Comparison of ENCODE assay signal across 25 cellular contexts in the genomic region with DNA sequence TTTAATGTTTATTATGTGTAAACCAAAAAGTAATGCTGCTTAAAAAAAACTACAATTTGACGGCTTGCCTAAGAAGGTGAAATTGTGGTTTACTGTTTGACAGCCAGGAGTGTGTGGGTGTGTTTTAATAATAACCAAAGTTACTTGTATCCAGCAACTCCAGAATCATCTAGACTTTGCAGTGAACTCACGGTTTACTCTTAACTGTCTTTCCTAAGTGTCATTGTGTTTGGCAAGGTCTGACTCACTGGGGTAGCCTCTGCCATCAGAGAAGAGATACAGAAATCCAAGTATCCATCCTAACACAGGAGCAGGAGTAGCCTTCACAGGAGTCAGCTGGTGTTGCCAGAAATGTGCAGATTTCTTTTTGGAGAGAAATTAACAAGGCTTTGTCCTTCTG.
"Had no signal": no experiment of that assay in that cellular context is flagged by ENCODE, and none has a peak within 500 bp of the region (broad histone marks: within the 10 kb centered on the region; RNA-seq: fewer than 3 reads in every experiment).

No MANE protein-coding gene starts in this region.

- H3K27ac ChIP-seq: dorsolateral prefrontal cortex, esophagus muscularis mucosa, gastroesophageal sphincter, heart left ventricle, pancreas, psoas muscle, tibial artery had no signal

- H3K9me3 Mint-ChIP-seq: activated naive CD8-positive, alpha-beta T cell treated with anti-CD3 and anti-CD28 coated beads for 36 hours; effector memory CD8-positive, alpha-beta T cell; nephron progenitor cell had no signal

- H3K27ac Mint-ChIP-seq: activated naive CD8-positive, alpha-beta T cell treated with anti-CD3 and anti-CD28 coated beads for 36 hours; effector memory CD8-positive, alpha-beta T cell; nephron progenitor cell; stimulated activated naive CD8-positive, alpha-beta T cell treated with anti-CD3 and anti-CD28 coated beads, Interleukin-15, amount 100 ng/mL, for 72 hours had no signal

- H3K27me3 Mint-ChIP-seq: activated naive CD8-positive, alpha-beta T cell treated with anti-CD3 and anti-CD28 coated beads for 36 hours; effector memory CD8-positive, alpha-beta T cell; stimulated activated naive CD8-positive, alpha-beta T cell treated with anti-CD3 and anti-CD28 coated beads, Interleukin-15, amount 100 ng/mL, for 72 hours had no signal

- FAIRE-seq: colon, endothelial cell of umbilical vein, pancreas had no signal

- H3K4me1 ChIP-seq: esophagus muscularis mucosa, gastroesophageal sphincter, pancreas, psoas muscle had no signal

- DNase-seq: activated CD4-positive, alpha-beta T cell treated with anti-CD3 and anti-CD28 coated beads, Interleukin-2, amount 50 U/mL, for 48 hours; activated CD8-positive, alpha-beta memory T cell treated with anti-CD3 and anti-CD28 coated beads, Interleukin-2, amount 50 U/mL, for 48 hours; activated naive CD4-positive, alpha-beta T cell treated with Interleukin-2 at 50 U/mL for 16 hours; activated naive CD8-positive, alpha-beta T cell treated with anti-CD3 and anti-CD28 coated beads for 36 hours; activated T-cell treated with anti-CD3 and anti-CD28 coated beads, Interleukin-2, amount 50 U/mL, for 4 hours; amniotic stem cell; caudate nucleus; dorsolateral prefrontal cortex; effector memory CD8-positive, alpha-beta T cell; heart left ventricle; islet precursor cell; left cardiac atrium; mesendoderm; mucosa of descending colon; nephron progenitor cell; pancreas; psoas muscle; right cardiac atrium; stimulated activated CD4-positive, alpha-beta T cell treated with anti-CD3 and anti-CD28 coated beads, Interleukin-1b, Interleukin-23, amount 100 ng/mL, for 48 hours; stimulated activated naive CD8-positive, alpha-beta T cell treated with anti-CD3 and anti-CD28 coated beads, Interleukin-15, amount 100 ng/mL, for 72 hours; tibial artery had no signal

- ATAC-seq: activated T-cell treated with anti-CD3 and anti-CD28 coated beads, Interleukin-2, amount 50 U/mL, for 4 hours; effector memory CD8-positive, alpha-beta T cell; gastroesophageal sphincter; heart left ventricle; left cardiac atrium; mucosa of descending colon; pancreas; psoas muscle; right cardiac atrium; stimulated activated naive CD8-positive, alpha-beta T cell treated with anti-CD3 and anti-CD28 coated beads, Interleukin-15, amount 100 ng/mL, for 72 hours had no signal

- H3K27me3 ChIP-seq: dorsolateral prefrontal cortex, esophagus muscularis mucosa, gastroesophageal sphincter, heart left ventricle, pancreas, tibial artery had no signal

- H3K4me3 ChIP-seq: dorsolateral prefrontal cortex, esophagus muscularis mucosa, gastroesophageal sphincter, heart left ventricle, mucosa of descending colon, pancreas, psoas muscle, tibial artery had no signal

- H3K9me3 ChIP-seq: esophagus muscularis mucosa, mucosa of descending colon, pancreas, psoas muscle, tibial artery had no signal

- H3K4me3 Mint-ChIP-seq: activated naive CD8-positive, alpha-beta T cell treated with anti-CD3 and anti-CD28 coated beads for 36 hours; activated T-cell treated with anti-CD3 and anti-CD28 coated beads, Interleukin-2, amount 50 U/mL, for 4 hours; effector memory CD8-positive, alpha-beta T cell; nephron progenitor cell; stimulated activated naive CD8-positive, alpha-beta T cell treated with anti-CD3 and anti-CD28 coated beads, Interleukin-15, amount 100 ng/mL, for 72 hours had no signal

- H3K4me1 Mint-ChIP-seq: activated naive CD8-positive, alpha-beta T cell treated with anti-CD3 and anti-CD28 coated beads for 36 hours; nephron progenitor cell had no signal

- H3K36me3 ChIP-seq: esophagus muscularis mucosa, gastroesophageal sphincter, heart left ventricle, pancreas, tibial artery had no signal
